8 cellular contexts compared by ENCODE assay signal in the genomic region with DNA sequence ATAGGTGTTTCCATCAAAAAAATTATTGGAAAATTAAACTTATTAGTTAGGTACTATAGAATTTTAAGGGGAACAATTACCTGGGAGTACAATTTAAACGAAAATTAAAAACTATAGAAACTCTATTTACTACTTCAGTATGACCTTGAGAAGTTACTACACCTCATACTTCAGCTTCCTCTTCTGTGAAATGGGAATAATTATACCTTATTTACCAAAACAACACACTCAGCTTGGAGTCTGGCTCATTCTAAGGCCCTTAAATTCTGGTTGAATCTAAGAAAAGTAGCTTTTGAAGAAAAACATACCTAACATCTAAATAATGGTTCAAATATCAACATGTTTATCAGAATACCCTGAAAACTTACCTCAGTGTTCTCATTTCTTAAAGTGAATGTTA. TPM values are rescaled to one million over a fixed set of nuclear protein-coding genes. Genes with fewer than 3 reads are reported as not detected.
A peak's percentile ranks its signal among the peaks of the same experiment; 100 is the strongest.
DNase-seq lines count a peak whose midpoint lies in the region; ATAC-seq, FAIRE-seq and TF ChIP-seq lines count a peak whose summit lies in the region.

No MANE protein-coding gene starts in this region.

- no peak for TF ChIP-seq CTCF in kidney (IDR thresholded peaks at IDR 0.05; ENCODE audit: borderline replicate concordance, extremely low read depth, insufficient read depth)
- no peak for TF ChIP-seq CTCF in upper lobe of right lung (IDR thresholded peaks at IDR 0.05)
- TF ChIP-seq CTCF in BE2C (IDR thresholded peaks at IDR 0.05; ENCODE audit: low read depth, low read length) = no peak

- CTCF ChIA-PET in activated naive CD4-positive, alpha-beta T cell treated with anti-CD3 and anti-CD28 coated beads, Interleukin-2, amount 10 ng/mL, durations not matched to agents 7 days and 5 days (lab: Charles Lee) = interaction anchor here (0.8 to 1.2 kb wide), 3 partner anchors 95 to 114 kb away, joined by 3 to 5 read pairs (median 4); no protein-coding TSS in a partner anchor

- H3K9ac ChIP-seq in kidney (ENCODE audit: low read length in 2 of 2) = no peak overlapping the region

- H3K36me3 Mint-ChIP-seq in activated naive CD4-positive, alpha-beta T cell treated with anti-CD3 and anti-CD28 coated beads, Interleukin-2, amount 10 ng/mL, durations not matched to agents 7 days and 5 days = peaks cover 44% of the 10 kb centered on the region
- H3K36me3 Mint-ChIP-seq in activated naive CD4-positive, alpha-beta T cell treated with anti-CD3 and anti-CD28 coated beads, Interleukin-2, amount 50 U/mL, for 72 hours = peaks cover 26 to 46% of the 10 kb centered on the region in 2 donors

- no peaks in the 10 kb centered on the region for H3K4me1 ChIP-seq in kidney (ENCODE audit: control insufficient read depth in 1 of 2, insufficient read depth in 1 of 2, low read depth in 1 of 2, low read length in 2 of 2)
- peaks cover 38% of the 10 kb centered on the region for H3K4me1 ChIP-seq in upper lobe of right lung
- no peaks in the 10 kb centered on the region for H3K4me1 ChIP-seq in BE2C

- DNase-seq in activated naive CD4-positive, alpha-beta T cell treated with anti-CD3 and anti-CD28 coated beads, Interleukin-2, amount 10 ng/mL, durations not matched to agents 7 days and 5 days = no peak
- no peak for DNase-seq in activated naive CD4-positive, alpha-beta T cell (lab: John Stamatoyannopoulos, UW)
- DNase-seq in activated naive CD4-positive, alpha-beta T cell treated with anti-CD3 and anti-CD28 coated beads, Interleukin-2, amount 50 U/mL, for 72 hours (ENCODE audit: low spot score in 2 of 2) = no peak
- no peak for DNase-seq in kidney
- DNase-seq in upper lobe of right lung = no peak
- DNase-seq in putamen (ENCODE audit: low spot score) = no peak
- DNase-seq in stimulated activated CD4-positive, alpha-beta T cell treated with anti-CD3 and anti-CD28 coated beads, Interleukin-2, amount 100 ng/mL, for 24 hours = no peak
- DNase-seq in BE2C = no peak

- H3K27ac ChIP-seq in kidney (ENCODE audit: low read depth in 2 of 2, low read length in 2 of 2) (no peak overlapping the region), upper lobe of right lung (no peak overlapping the region)

- H3K27ac Mint-ChIP-seq in activated naive CD4-positive, alpha-beta T cell treated with anti-CD3 and anti-CD28 coated beads, Interleukin-2, amount 10 ng/mL, durations not matched to agents 7 days and 5 days = peak overlapping the region; percentile 100
- peak overlapping the region; percentile 100 for H3K27ac Mint-ChIP-seq in activated naive CD4-positive, alpha-beta T cell treated with anti-CD3 and anti-CD28 coated beads, Interleukin-2, amount 50 U/mL, for 72 hours

- ATAC-seq in activated naive CD4-positive, alpha-beta T cell treated with anti-CD3 and anti-CD28 coated beads, Interleukin-2, amount 50 U/mL, for 72 hours = no peak
- ATAC-seq in upper lobe of right lung = no peak

- H3K36me3 ChIP-seq in kidney (ENCODE audit: control insufficient read depth in 1 of 2, insufficient read depth in 2 of 2, low read length in 2 of 2) (no peaks in the 10 kb centered on the region), upper lobe of right lung (peaks cover 39% of the 10 kb centered on the region), BE2C (no peaks in the 10 kb centered on the region; the same call in 1 of the 2 replicates)

- intact Hi-C loops in kidney (cut with DNase I) = no loop called here
- intact Hi-C loops in upper lobe of right lung (cut with DNase I) = no loop called here

- H3K4me3 Mint-ChIP-seq in activated naive CD4-positive, alpha-beta T cell treated with anti-CD3 and anti-CD28 coated beads, Interleukin-2, amount 10 ng/mL, durations not matched to agents 7 days and 5 days = peak overlapping the region; percentile 99

- H3K27me3 ChIP-seq in upper lobe of right lung (no peaks in the 10 kb centered on the region), BE2C (no peaks in the 10 kb centered on the region)

- H3K27me3 Mint-ChIP-seq in activated naive CD4-positive, alpha-beta T cell treated with anti-CD3 and anti-CD28 coated beads, Interleukin-2, amount 10 ng/mL, durations not matched to agents 7 days and 5 days = no peaks in the 10 kb centered on the region

- no peak for FAIRE-seq in kidney (lab: Jason Lieb, UNC)

- no peaks in the 10 kb centered on the region for H3K9me3 Mint-ChIP-seq in activated naive CD4-positive, alpha-beta T cell treated with anti-CD3 and anti-CD28 coated beads, Interleukin-2, amount 10 ng/mL, durations not matched to agents 7 days and 5 days
- peaks cover 0 to 4% of the 10 kb centered on the region in 2 donors for H3K9me3 Mint-ChIP-seq in activated naive CD4-positive, alpha-beta T cell treated with anti-CD3 and anti-CD28 coated beads, Interleukin-2, amount 50 U/mL, for 72 hours

- H3K4me1 Mint-ChIP-seq in activated naive CD4-positive, alpha-beta T cell treated with anti-CD3 and anti-CD28 coated beads, Interleukin-2, amount 10 ng/mL, durations not matched to agents 7 days and 5 days = peaks cover 68% of the 10 kb centered on the region

- H3K9me3 ChIP-seq in kidney (ENCODE audit: control insufficient read depth in 1 of 2, low read length in 2 of 2) (no peaks in the 10 kb centered on the region), upper lobe of right lung (no peaks in the 10 kb centered on the region), BE2C (no peaks in the 10 kb centered on the region)

- H3K4me3 ChIP-seq in kidney (ENCODE audit: low read length in 2 of 2) (peak overlapping the region; percentile 20 to 48), upper lobe of right lung (peak overlapping the region; percentile 80), BE2C (ENCODE audit: low read depth, low read length) (no peak overlapping the region)

RNA-seq across cellular contexts. Expression of a gene that starts 2.7 kb away (rescaled TPM):
- total RNA-seq in activated naive CD4-positive, alpha-beta T cell treated with anti-CD3 and anti-CD28 coated beads, Interleukin-2, amount 50 U/mL, for 72 hours = 10 to 100 TPM; 53.7 to 59.7 TPM
- 39.7 TPM for total RNA-seq in kidney
- polyA plus RNA-seq in kidney (ENCODE audit: insufficient read depth, low read depth, low replicate concordance) = 9.6 TPM
- total RNA-seq in upper lobe of right lung = 50.2 TPM
- polyA plus RNA-seq in BE2C (2012; ENCODE audit: insufficient read depth, insufficient read length, low read depth) = 2.1 TPM
